9 cellular contexts compared by ENCODE assay signal in genomic region chr6:89144358-89145041, GRCh38.
DNase-seq lines count a peak whose midpoint lies in the region; ATAC-seq and TF ChIP-seq lines count a peak whose summit lies in the region.
"Had no signal": no experiment of that assay in that cellular context is flagged by ENCODE, and none has a peak within 500 bp of the region (broad histone marks: within the 10 kb centered on the region; RNA-seq: fewer than 3 reads in every experiment).

No MANE protein-coding gene starts in this region.

- no peak for TF ChIP-seq CTCF in retinal pigment epithelial cell (conservative IDR thresholded peaks at IDR 0.05; ENCODE audit: low read depth, low read length)

- peak; percentile 51 for ATAC-seq in HG02623 (IDR thresholded peaks at IDR 0.05; ENCODE audit: unreplicated experiment)
- ATAC-seq in GM21717 (IDR thresholded peaks at IDR 0.05; ENCODE audit: unreplicated experiment), result no peak

- H3K27ac ChIP-seq in substantia nigra (ENCODE audit: low read depth, low read length, poor library complexity, severe bottlenecking), result no peak overlapping the region

- peak; percentile 45 for DNase-seq in NCI-H2107 treated with DMSO at 0.1 percent for 48 hours (lab: John Stamatoyannopoulos, UW; ENCODE audit: unreplicated experiment)
- no peak for DNase-seq in NCI-H2107 (lab: John Stamatoyannopoulos, UW)
- DNase-seq in NCI-H82 treated with DMSO at 0.1 percent for 48 hours (lab: John Stamatoyannopoulos, UW; ENCODE audit: unreplicated experiment), result peak; percentile 71
- peak; percentile 74 for DNase-seq in retinal pigment epithelial cell (ENCODE audit: low read depth)
- no peak for DNase-seq in substantia nigra (lab: John Stamatoyannopoulos, UW)
- DNase-seq in effector CD4-positive, alpha-beta T cell, result no peak
- DNase-seq: heart left ventricle had no signal

- H3K4me3 ChIP-seq in retinal pigment epithelial cell (ENCODE audit: low read length), result no peak overlapping the region

Comparison
In these comparisons a context has a peak if more than half of its experiments do, and no peak if none do; other contexts are left out.
1. DNase-seq: peak in NCI-H2107 treated with DMSO at 0.1 percent for 48 hours (single experiment), NCI-H82 treated with DMSO at 0.1 percent for 48 hours (single experiment) and retinal pigment epithelial cell (single experiment); none in NCI-H2107 (single experiment), substantia nigra (0 of 49) and effector CD4-positive, alpha-beta T cell (single experiment).